In the genomic region with DNA sequence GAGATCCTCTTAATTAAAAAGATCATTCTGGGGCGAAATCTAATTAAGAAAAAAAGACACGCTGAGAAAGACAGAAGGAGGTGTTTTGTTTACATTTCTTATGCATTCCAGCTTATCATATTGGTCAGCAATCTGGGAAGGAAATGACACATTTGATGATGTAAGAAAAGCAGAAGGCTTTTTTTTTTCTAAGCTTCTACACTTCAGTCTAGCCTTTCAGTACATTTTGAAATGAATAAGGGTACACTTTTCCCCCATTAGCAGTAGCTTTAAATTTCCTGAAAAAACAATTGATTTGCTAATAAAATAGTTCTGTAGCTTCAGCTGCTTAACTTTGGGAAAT, we compare ENCODE assay signal across 22 cellular contexts. TPM values are rescaled to one million over a fixed set of nuclear protein-coding genes. Genes with fewer than 3 reads are reported as not detected.
DNase-seq lines count a peak whose midpoint lies in the region; ATAC-seq and TF ChIP-seq lines count a peak whose summit lies in the region.
"Had no signal": no experiment of that assay in that cellular context is flagged by ENCODE, and none has a peak within 500 bp of the region (broad histone marks: within the 10 kb centered on the region; RNA-seq: fewer than 3 reads in every experiment).

No MANE protein-coding gene starts in this region.

- no peaks in the 10 kb centered on the region for H3K9me3 Mint-ChIP-seq in WTC11

- POLR2A ChIA-PET in WTC11 (lab: Charles Lee) = no interaction called here

- peak overlapping the region; percentile 6; the same call in 1 of the 2 replicates for H3K4me3 ChIP-seq in iPS-20b (ENCODE audit: low read length)
- H3K4me3 ChIP-seq: ascending aorta, esophagus muscularis mucosa, thoracic aorta had no signal

- no peak overlapping the region for H3K9ac ChIP-seq in iPS-20b (ENCODE audit: low read depth, low read length)

- intact Hi-C loops in head of caudate nucleus (cut with DNase I) = no loop called here

- peaks cover 71% of the 10 kb centered on the region for H3K4me1 Mint-ChIP-seq in WTC11
- H3K4me1 Mint-ChIP-seq: activated B cell treated with CpG ODN at 0.5 μM for 24 hours had no signal

- H3K9me3 ChIP-seq in iPS-20b (ENCODE audit: insufficient read depth, low read depth, low read length) = no peaks in the 10 kb centered on the region
- H3K9me3 ChIP-seq: ascending aorta, esophagus muscularis mucosa, thoracic aorta had no signal

- no peak overlapping the region for H3K27ac ChIP-seq in iPS-20b (ENCODE audit: low read length)
- H3K27ac ChIP-seq: ascending aorta, esophagus muscularis mucosa, thoracic aorta had no signal

- no peak for ATAC-seq in WTC11
- ATAC-seq: left colon, Panc1 had no signal

- DNase-seq in CD1c-positive myeloid dendritic cell (ENCODE audit: extremely low spot score) (peak; percentile 20), HCEC 1CT (peak; percentile 7), WTC11 (ENCODE audit: low spot score) (no peak), head of caudate nucleus (no peak), NCI-H1417 treated with DMSO at 0.1 percent for 48 hours (lab: John Stamatoyannopoulos, UW) (no peak), activated gamma-delta T cell (lab: John Stamatoyannopoulos, UW) (no peak)
- DNase-seq in activated CD4-positive, alpha-beta T cell treated with anti-CD3 and anti-CD28 coated beads, Interleukin-2, amount 50 U/mL, for 48 hours = no peak
- DNase-seq: activated B cell treated with CpG ODN at 0.5 μM for 24 hours; activated effector memory CD4-positive, alpha-beta T cell treated with Interleukin-2 at 50 U/mL for 16 hours; hippocampal formation; left colon; MM.1S; stimulated activated CD4-positive, alpha-beta T cell treated with anti-CD3 and anti-CD28 coated beads, Interleukin-4, amount 100 ng/mL, for 1 hour; stimulated activated CD8-positive, alpha-beta memory T cell treated with anti-CD3 and anti-CD28 coated beads, Interleukin-4, amount 100 ng/mL, for 48 hours had no signal

- peaks cover 99% of the 10 kb centered on the region for H3K27me3 ChIP-seq in iPS-20b (ENCODE audit: insufficient read depth, low read length)

- TF ChIP-seq CTCF in WTC11 (IDR thresholded peaks at IDR 0.05) = no peak

- H3K36me3 Mint-ChIP-seq in WTC11 = no peaks in the 10 kb centered on the region

- CTCF ChIA-PET in WTC11 (lab: Charles Lee) = no interaction called here

- peak overlapping the region; percentile 48 for H3K4me3 Mint-ChIP-seq in WTC11
- H3K4me3 Mint-ChIP-seq: activated B cell treated with CpG ODN at 0.5 μM for 24 hours had no signal

- H3K27me3 Mint-ChIP-seq in WTC11 (ENCODE audit: low read depth) = peaks cover 100% of the 10 kb centered on the region

- H3K27ac Mint-ChIP-seq in WTC11 = no peak overlapping the region
- H3K27ac Mint-ChIP-seq: activated B cell treated with CpG ODN at 0.5 μM for 24 hours had no signal

- peaks cover 40% of the 10 kb centered on the region for H3K4me1 ChIP-seq in iPS-20b (ENCODE audit: insufficient read depth, low read length)
- H3K4me1 ChIP-seq: ascending aorta had no signal

- no peaks in the 10 kb centered on the region for H3K36me3 ChIP-seq in iPS-20b (ENCODE audit: insufficient read depth, low read depth, low read length)
- H3K36me3 ChIP-seq: ascending aorta, esophagus muscularis mucosa, thoracic aorta had no signal

TF ChIP-seq in WTC11, 78 proteins besides CTCF, POLR2A, EP300 and RAD21:
- TF ChIP-seq ZNF232 (CRISPR knock-in tag; IDR thresholded peaks at IDR 0.05) = no peak
- TF ChIP-seq, protein P1, sequence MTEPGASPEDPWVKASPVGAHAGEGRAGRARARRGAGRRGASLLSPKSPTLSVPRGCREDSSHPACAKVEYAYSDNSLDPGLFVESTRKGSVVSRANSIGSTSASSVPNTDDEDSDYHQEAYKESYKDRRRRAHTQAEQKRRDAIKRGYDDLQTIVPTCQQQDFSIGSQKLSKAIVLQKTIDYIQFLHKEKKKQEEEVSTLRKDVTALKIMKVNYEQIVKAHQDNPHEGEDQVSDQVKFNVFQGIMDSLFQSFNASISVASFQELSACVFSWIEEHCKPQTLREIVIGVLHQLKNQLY (CRISPR knock-in tag; IDR thresholded peaks at IDR 0.05) = no peak
- no peak for TF ChIP-seq OVOL2 (CRISPR knock-in tag; IDR thresholded peaks at IDR 0.05; ENCODE audit: borderline replicate concordance)
- TF ChIP-seq, protein P2, sequence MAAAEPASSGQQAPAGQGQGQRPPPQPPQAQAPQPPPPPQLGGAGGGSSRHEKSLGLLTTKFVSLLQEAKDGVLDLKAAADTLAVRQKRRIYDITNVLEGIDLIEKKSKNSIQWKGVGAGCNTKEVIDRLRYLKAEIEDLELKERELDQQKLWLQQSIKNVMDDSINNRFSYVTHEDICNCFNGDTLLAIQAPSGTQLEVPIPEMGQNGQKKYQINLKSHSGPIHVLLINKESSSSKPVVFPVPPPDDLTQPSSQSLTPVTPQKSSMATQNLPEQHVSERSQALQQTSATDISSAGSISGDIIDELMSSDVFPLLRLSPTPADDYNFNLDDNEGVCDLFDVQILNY (CRISPR knock-in tag; IDR thresholded peaks at IDR 0.05) = no peak
- TF ChIP-seq ETV6 (CRISPR knock-in tag; IDR thresholded peaks at IDR 0.05) = no peak
- no peak for TF ChIP-seq TCF7 (CRISPR knock-in tag; IDR thresholded peaks at IDR 0.05; ENCODE audit: low read depth)
- TF ChIP-seq ZNF121 (CRISPR knock-in tag; IDR thresholded peaks at IDR 0.05) = no peak
- no peak for TF ChIP-seq KAT7 (CRISPR knock-in tag; IDR thresholded peaks at IDR 0.05; ENCODE audit: borderline replicate concordance)
- no peak for TF ChIP-seq ESRRA (CRISPR knock-in tag; IDR thresholded peaks at IDR 0.05; ENCODE audit: borderline replicate concordance)

RNA-seq across cellular contexts. Expression of a gene that starts 5.9 kb away (rescaled TPM):
- total RNA-seq in WTC11 (2021) = 1.6 to 4.4 TPM (median 2.0 TPM) in 3 replicates
- total RNA-seq: activated B cell treated with CpG ODN at 0.5 μM for 24 hours; ascending aorta; dermis microvascular lymphatic vessel endothelial cell; HT-29; left colon; T-helper 1 cell treated with Interleukin-12 subunit alpha and Interleukin-12 subunit beta and Interleukin-4 antibody, amounts not matched to agents 30 ng/mL and 1 ng/mL, for 36 hours had no signal

Comparison
In these comparisons a context has a peak if more than half of its experiments do, and no peak if none do; other contexts are left out.
1. DNase-seq: peak in CD1c-positive myeloid dendritic cell (single experiment) and HCEC 1CT (single experiment); none in WTC11 (single experiment), head of caudate nucleus (0 of 42), NCI-H1417 treated with DMSO at 0.1 percent for 48 hours (single experiment), activated gamma-delta T cell (single experiment) and activated CD4-positive, alpha-beta T cell treated with anti-CD3 and anti-CD28 coated beads, Interleukin-2, amount 50 U/mL, for 48 hours (0 of 2).